Comparison of ENCODE assay signal across 1 cellular context in genomic region chr4:70901984-70902576, GRCh38.
A peak's percentile ranks its signal among the peaks of the same experiment; 100 is the strongest.
TF ChIP-seq lines count a peak whose summit lies in the region.

Gene MOB1B (plus strand): TSS chr4:70902369. CDS start chr4:70902537, 168 bp downstream.

TF ChIP-seq in HepG2, 621 proteins besides CTCF, POLR2A, EP300 and RAD21 (continued from another document and continues in another):
- TF ChIP-seq AFF4 (CRISPR knock-in tag; IDR thresholded peaks at IDR 0.05): 0 out of 2 replicates have a peak, but pooled peaks have one; percentile 26
- TF ChIP-seq HMG20A (CRISPR knock-in tag; IDR thresholded peaks at IDR 0.05; ENCODE audit: borderline replicate concordance): no peak
- TF ChIP-seq ZNF589 (CRISPR knock-in tag; conservative IDR thresholded peaks at IDR 0.05): no peak
- TF ChIP-seq FOSL2 (CRISPR knock-in tag; IDR thresholded peaks at IDR 0.05): peak; percentile 41; the same call in 1 of the 2 replicates
- TF ChIP-seq ZNF616 (CRISPR knock-in tag; IDR thresholded peaks at IDR 0.05; ENCODE audit: low read depth): no peak
- 0 out of 2 replicates have a peak, but pooled peaks have one; percentile 40 for TF ChIP-seq MED13 (CRISPR knock-in tag; IDR thresholded peaks at IDR 0.05)
- no peak for TF ChIP-seq ZNF18 (CRISPR knock-in tag; IDR thresholded peaks at IDR 0.05; ENCODE audit: insufficient replicate concordance)
- TF ChIP-seq ZNF431 (CRISPR knock-in tag; IDR thresholded peaks at IDR 0.05; ENCODE audit: borderline replicate concordance, low read depth): peak; percentile 47; the same call in 1 of the 2 replicates
- TF ChIP-seq HBP1 (CRISPR knock-in tag; IDR thresholded peaks at IDR 0.05; ENCODE audit: low read depth): no peak
- TF ChIP-seq ZNF660 (CRISPR knock-in tag; IDR thresholded peaks at IDR 0.05; ENCODE audit: borderline replicate concordance, low read depth): no peak
- TF ChIP-seq HES4 (CRISPR knock-in tag; IDR thresholded peaks at IDR 0.05; ENCODE audit: borderline replicate concordance): 0 out of 2 replicates have a peak, but pooled peaks have one; percentile 19
- no peak for TF ChIP-seq ZNF3 (CRISPR knock-in tag; IDR thresholded peaks at IDR 0.05)
- no peak for TF ChIP-seq GATAD1 (CRISPR knock-in tag; IDR thresholded peaks at IDR 0.05)
- no peak for TF ChIP-seq MLX (CRISPR knock-in tag; IDR thresholded peaks at IDR 0.05)
- no peak for TF ChIP-seq MTA3 (CRISPR knock-in tag; IDR thresholded peaks at IDR 0.05)
- TF ChIP-seq NFIB (CRISPR knock-in tag; IDR thresholded peaks at IDR 0.05; ENCODE audit: borderline replicate concordance): no peak
- TF ChIP-seq FUBP1 (CRISPR knock-in tag; IDR thresholded peaks at IDR 0.05; ENCODE audit: borderline replicate concordance): no peak
- peak; percentile 31; the same call in 1 of the 2 replicates for TF ChIP-seq ZNF607 (CRISPR knock-in tag; IDR thresholded peaks at IDR 0.05; ENCODE audit: borderline replicate concordance)
- no peak for TF ChIP-seq GTF2F1 (IDR thresholded peaks at IDR 0.05; ENCODE audit: low read length)
- TF ChIP-seq EED (CRISPR knock-in tag; IDR thresholded peaks at IDR 0.05): 0 out of 2 replicates have a peak, but pooled peaks have one; percentile 29
- no peak for TF ChIP-seq ZNF207 (IDR thresholded peaks at IDR 0.05; ENCODE audit: borderline replicate concordance)
- no peak for TF ChIP-seq ZSCAN29 (CRISPR knock-in tag; conservative IDR thresholded peaks at IDR 0.05)
- peak; percentile 62 for TF ChIP-seq ASH2L (IDR thresholded peaks at IDR 0.05; ENCODE audit: insufficient read length, low read depth, low read length)
- no peak for TF ChIP-seq ZNF788 (CRISPR knock-in tag; IDR thresholded peaks at IDR 0.05; ENCODE audit: borderline replicate concordance)
- TF ChIP-seq ZSCAN31 (CRISPR knock-in tag; IDR thresholded peaks at IDR 0.05; ENCODE audit: low read depth): peak; percentile 61; the same call in 1 of the 2 replicates
- TF ChIP-seq RXRA (CRISPR knock-in tag; IDR thresholded peaks at IDR 0.05): no peak; the same call in 1 of the 2 replicates
- TF ChIP-seq ZIK1 (CRISPR knock-in tag; IDR thresholded peaks at IDR 0.05; ENCODE audit: borderline replicate concordance, low read depth): peak; percentile 70; the same call in 1 of the 2 replicates
- TF ChIP-seq NFAT5 (CRISPR knock-in tag; IDR thresholded peaks at IDR 0.05): no peak
- no peak for TF ChIP-seq TSC22D2 (CRISPR knock-in tag; IDR thresholded peaks at IDR 0.05; ENCODE audit: borderline replicate concordance)
- no peak for TF ChIP-seq ZNF343 (CRISPR knock-in tag; IDR thresholded peaks at IDR 0.05)
- no peak for TF ChIP-seq STAG1 (CRISPR knock-in tag; IDR thresholded peaks at IDR 0.05)
- no peak for TF ChIP-seq KDM6A (CRISPR knock-in tag; IDR thresholded peaks at IDR 0.05; ENCODE audit: low read depth)
- no peak for TF ChIP-seq ZNF280D (CRISPR knock-in tag; IDR thresholded peaks at IDR 0.05)
- TF ChIP-seq PHF20 (CRISPR knock-in tag; IDR thresholded peaks at IDR 0.05): peak; percentile 70
- TF ChIP-seq USF2 (IDR thresholded peaks at IDR 0.05; ENCODE audit: low read depth, low read length): no peak
- TF ChIP-seq USF2 (CRISPR knock-in tag; IDR thresholded peaks at IDR 0.05; ENCODE audit: borderline replicate concordance): no peak
- TF ChIP-seq CHD4 (IDR thresholded peaks at IDR 0.05; ENCODE audit: borderline replicate concordance, low read length): no peak
- no peak for TF ChIP-seq SMARCC2 (IDR thresholded peaks at IDR 0.05)
- TF ChIP-seq CENPX (CRISPR knock-in tag; IDR thresholded peaks at IDR 0.05): no peak
- no peak for TF ChIP-seq EZH2 (conservative IDR thresholded peaks at IDR 0.05; ENCODE audit: low read depth, low read length)
- no peak for TF ChIP-seq ZNF383 (CRISPR knock-in tag; IDR thresholded peaks at IDR 0.05; ENCODE audit: borderline replicate concordance)
- TF ChIP-seq HNF4A (CRISPR knock-in tag; IDR thresholded peaks at IDR 0.05): peak; percentile 9; the same call in 1 of the 2 replicates
- TF ChIP-seq ZNF225 (CRISPR knock-in tag; IDR thresholded peaks at IDR 0.05): peak; percentile 35; the same call in 1 of the 2 replicates
- TF ChIP-seq ATAD3A (CRISPR knock-in tag; IDR thresholded peaks at IDR 0.05): no peak
